In genomic region chr11:28697920-28698827, GRCh38 we compare ENCODE assay signal across 9 cellular contexts.
DNase-seq lines count a peak whose midpoint lies in the region; ATAC-seq and TF ChIP-seq lines count a peak whose summit lies in the region.
"Had no signal": no experiment of that assay in that cellular context is flagged by ENCODE, and none has a peak within 500 bp of the region (broad histone marks: within the 10 kb centered on the region; RNA-seq: fewer than 3 reads in every experiment).

No MANE protein-coding gene starts in this region.

- H3K27ac ChIP-seq in WERI-Rb-1 = no peak overlapping the region
- no peak overlapping the region for H3K27ac ChIP-seq in psoas muscle
- H3K27ac ChIP-seq: BLaER1 treated with 17β-estradiol and CSF1 and Interleukin-3, amounts not matched to agents 10 nM and 100 nM had no signal

- intact Hi-C loops in psoas muscle (cut with DNase I) = loop anchor here in 1 of 2 donors (5.0 kb wide), 1 partner anchor 1001 kb away; no protein-coding TSS in a partner anchor

- H3K4me3 ChIP-seq in WERI-Rb-1 (ENCODE audit: low read depth, low read length) (no peak overlapping the region), psoas muscle (no peak overlapping the region)
- H3K4me3 ChIP-seq: BLaER1 treated with 17β-estradiol and CSF1 and Interleukin-3, amounts not matched to agents 10 nM and 100 nM had no signal

- DNase-seq in NCI-H1417 (lab: John Stamatoyannopoulos, UW) (peak; percentile 35 to 78 (median 38)), NCI-H1417 treated with DMSO at 0.1 percent for 48 hours (lab: John Stamatoyannopoulos, UW) (no peak), LHCN-M2 (ENCODE audit: low read depth) (peak; percentile 68), WERI-Rb-1 (peak; percentile 68), globus pallidus (ENCODE audit: low spot score) (peak; percentile 11), psoas muscle (peak; percentile 28 to 56)

- ATAC-seq in GM19351 (IDR thresholded peaks at IDR 0.05; ENCODE audit: unreplicated experiment) (peak; percentile 65), psoas muscle (peak in 2 of 4 donors; percentile 53 to 58), GM18520 (IDR thresholded peaks at IDR 0.05; ENCODE audit: unreplicated experiment) (no peak)

- peak; percentile 76 for TF ChIP-seq CTCF in WERI-Rb-1 (IDR thresholded peaks at IDR 0.05; ENCODE audit: low read depth, low read length)
- peak; percentile 64 for TF ChIP-seq CTCF in psoas muscle (IDR thresholded peaks at IDR 0.05)

- 57 to 61% (median 59%) methylated on average over 5 of the region's 5 CpGs for WGBS in psoas muscle, 3 donors

- H3K27me3 ChIP-seq in WERI-Rb-1 (ENCODE audit: insufficient read depth, low read depth, severe bottlenecking) = no peaks in the 10 kb centered on the region
- no peaks in the 10 kb centered on the region for H3K27me3 ChIP-seq in psoas muscle (ENCODE audit: insufficient read depth in 3 of 3, low read length in 2 of 3)

- no peaks in the 10 kb centered on the region for H3K4me1 ChIP-seq in psoas muscle

- H3K9me3 ChIP-seq in WERI-Rb-1 (ENCODE audit: severe bottlenecking) (no peaks in the 10 kb centered on the region), psoas muscle (no peaks in the 10 kb centered on the region)
- H3K9me3 ChIP-seq: BLaER1 treated with 17β-estradiol and CSF1 and Interleukin-3, amounts not matched to agents 10 nM and 100 nM had no signal

- H3K36me3 ChIP-seq in WERI-Rb-1 (no peaks in the 10 kb centered on the region), psoas muscle (ENCODE audit: insufficient read depth in 1 of 2, low read depth in 1 of 2) (no peaks in the 10 kb centered on the region)
- H3K36me3 ChIP-seq: BLaER1 treated with 17β-estradiol and CSF1 and Interleukin-3, amounts not matched to agents 10 nM and 100 nM had no signal
